In genomic region chr1:226125097-226125630, GRCh38 we compare ENCODE assay signal across 1 cellular context.
TF ChIP-seq lines count a peak whose summit lies in the region.

No MANE protein-coding gene starts in this region.

TF ChIP-seq in K562, 482 proteins besides CTCF, POLR2A, EP300 and RAD21 (continued from another document and continues in another):
- TF ChIP-seq ZBTB5 (IDR thresholded peaks at IDR 0.05) = 0 out of 2 replicates have a peak, but pooled peaks have one; percentile 33
- no peak for TF ChIP-seq ZNF589 (CRISPR knock-in tag; IDR thresholded peaks at IDR 0.05; ENCODE audit: low read depth)
- no peak for TF ChIP-seq CGGBP1 (CRISPR knock-in tag; IDR thresholded peaks at IDR 0.05)
- TF ChIP-seq LEF1 (IDR thresholded peaks at IDR 0.05) = no peak
- TF ChIP-seq ESRRA (IDR thresholded peaks at IDR 0.05; ENCODE audit: borderline replicate concordance, low read depth) = peak; percentile 29; the same call in 1 of the 2 replicates
- TF ChIP-seq VEZF1 (CRISPR knock-in tag; IDR thresholded peaks at IDR 0.05) = no peak
- 0 out of 4 replicates have a peak, but pooled peaks of 1 of the 2 experiments have one; percentile 10 for TF ChIP-seq MAZ (CRISPR knock-in tag; conservative IDR thresholded peaks at IDR 0.05 in 1 of 2, IDR thresholded peaks at IDR 0.05 in 1 of 2)
- TF ChIP-seq BACH1 (tag; IDR thresholded peaks at IDR 0.05) = no peak
- TF ChIP-seq DEAF1 (CRISPR knock-in tag; IDR thresholded peaks at IDR 0.05) = peak; percentile 76
- no peak for TF ChIP-seq BDP1 (IDR thresholded peaks at IDR 0.05; ENCODE audit: insufficient read depth, insufficient read length)
- peak; percentile 17; the same call in 1 of the 2 replicates for TF ChIP-seq SMARCA5 (IDR thresholded peaks at IDR 0.05)
- peak; percentile 65 for TF ChIP-seq CTCFL (IDR thresholded peaks at IDR 0.05; ENCODE audit: borderline replicate concordance, insufficient read depth, low read depth, low read length, poor library complexity, severe bottlenecking)
- TF ChIP-seq EHMT2 (IDR thresholded peaks at IDR 0.05) = no peak
- TF ChIP-seq ZKSCAN8 (CRISPR knock-in tag; IDR thresholded peaks at IDR 0.05) = no peak
- TF ChIP-seq MEF2D (tag; conservative IDR thresholded peaks at IDR 0.05; ENCODE audit: low read depth) = no peak
- peak; percentile 55; the same call in 1 of the 2 replicates for TF ChIP-seq CTBP1 (IDR thresholded peaks at IDR 0.05; ENCODE audit: borderline replicate concordance)
- TF ChIP-seq NFATC3 (IDR thresholded peaks at IDR 0.05) = no peak
- peak; percentile 39 for TF ChIP-seq ARID2 (IDR thresholded peaks at IDR 0.05)
- TF ChIP-seq HDAC1 (IDR thresholded peaks at IDR 0.05) = peak in 1 of 2 experiments; percentile 54; a peak in 1 of 4 replicates
- no peak for TF ChIP-seq E2F1 (CRISPR knock-in tag; IDR thresholded peaks at IDR 0.05)
- TF ChIP-seq ATF3 (IDR thresholded peaks at IDR 0.05) = no peak
- peak; percentile 57; the same call in 1 of the 2 replicates for TF ChIP-seq ATF3 (CRISPR knock-in tag; conservative IDR thresholded peaks at IDR 0.05)
- peak; percentile 83 for TF ChIP-seq XRCC5 (IDR thresholded peaks at IDR 0.05; ENCODE audit: low read depth, low read length)
- 0 out of 2 replicates have a peak, but pooled peaks have one; percentile 28 for TF ChIP-seq HDAC2 (IDR thresholded peaks at IDR 0.05)
- 0 out of 2 replicates have a peak, but pooled peaks have one; percentile 26 for TF ChIP-seq ARID1B (IDR thresholded peaks at IDR 0.05)
- TF ChIP-seq CBFB (CRISPR knock-in tag; IDR thresholded peaks at IDR 0.05) = peak; percentile 84; the same call in 1 of the 2 replicates
- no peak for TF ChIP-seq GMEB1 (CRISPR knock-in tag; IDR thresholded peaks at IDR 0.05)
- 0 out of 2 replicates have a peak, but pooled peaks have one; percentile 41 for TF ChIP-seq SP1 (CRISPR knock-in tag; IDR thresholded peaks at IDR 0.05)
- TF ChIP-seq SETDB1 (IDR thresholded peaks at IDR 0.05; ENCODE audit: low read length) = no peak
- no peak for TF ChIP-seq DDX20 (tag; IDR thresholded peaks at IDR 0.05; ENCODE audit: low read depth)
- TF ChIP-seq HDAC8 (tag; IDR thresholded peaks at IDR 0.05) = no peak
- TF ChIP-seq MTA3 (IDR thresholded peaks at IDR 0.05; ENCODE audit: borderline replicate concordance) = no peak
- TF ChIP-seq ZFP36 (IDR thresholded peaks at IDR 0.05; ENCODE audit: low read depth, low read length, partially characterized antibody) = peak; percentile 18
- peak; percentile 73 for TF ChIP-seq RB1 (IDR thresholded peaks at IDR 0.05; ENCODE audit: low read depth)
- peak; percentile 28; the same call in 1 of the 2 replicates for TF ChIP-seq CREM (IDR thresholded peaks at IDR 0.05; ENCODE audit: low read depth)
- TF ChIP-seq TRIM24 (IDR thresholded peaks at IDR 0.05) = no peak
- TF ChIP-seq JUND (IDR thresholded peaks at IDR 0.05; ENCODE audit: borderline replicate concordance, low read depth, low read length) = peak; percentile 39; the same call in 1 of the 2 replicates
- no peak for TF ChIP-seq JUND (tag; IDR thresholded peaks at IDR 0.05; ENCODE audit: borderline replicate concordance, low read depth, low read length)
- no peak for TF ChIP-seq STAT5A (IDR thresholded peaks at IDR 0.05; ENCODE audit: borderline replicate concordance, low read length)
- TF ChIP-seq KLF13 (tag; IDR thresholded peaks at IDR 0.05; ENCODE audit: borderline replicate concordance, low read depth) = no peak
- TF ChIP-seq TEAD2 (tag; IDR thresholded peaks at IDR 0.05) = no peak
- TF ChIP-seq CBX2 (IDR thresholded peaks at IDR 0.05; ENCODE audit: insufficient read depth, low read length, poor library complexity, severe bottlenecking) = no peak
- no peak; the same call in 1 of the 2 replicates for TF ChIP-seq USF1 (CRISPR knock-in tag; IDR thresholded peaks at IDR 0.05)
- TF ChIP-seq HMGN3 (IDR thresholded peaks at IDR 0.05; ENCODE audit: borderline replicate concordance, extremely low read depth, insufficient read length, low read depth, low read length) = no peak
- no peak for TF ChIP-seq HIVEP1 (CRISPR knock-in tag; IDR thresholded peaks at IDR 0.05)
- TF ChIP-seq NELFE (IDR thresholded peaks at IDR 0.05; ENCODE audit: insufficient read depth, insufficient read length) = no peak
- TF ChIP-seq KDM1A (IDR thresholded peaks at IDR 0.05) = no peak
- peak in 1 of 3 experiments; percentile 31 for TF ChIP-seq YY1 (IDR thresholded peaks at IDR 0.05; ENCODE audit: borderline replicate concordance in 1 of 3, control insufficient read depth in 1 of 3, extremely low read depth in 1 of 3, insufficient read depth in 3 of 3, insufficient read length in 1 of 3, insufficient replicate concordance in 2 of 3, low read depth in 1 of 3, low read length in 2 of 3)
- TF ChIP-seq UBTF (IDR thresholded peaks at IDR 0.05; ENCODE audit: borderline replicate concordance in 1 of 2, low read depth in 2 of 2, low read length in 2 of 2) = 0 out of 4 replicates have a peak, but pooled peaks of 1 of the 2 experiments have one; percentile 29
- TF ChIP-seq SMC3 (conservative IDR thresholded peaks at IDR 0.05; ENCODE audit: insufficient read depth, low read depth, low read length) = peak; percentile 93
- TF ChIP-seq RHOXF2B (CRISPR knock-in tag; conservative IDR thresholded peaks at IDR 0.05) = no peak
- TF ChIP-seq HDGF (IDR thresholded peaks at IDR 0.05) = peak; percentile 69; the same call in 1 of the 2 replicates
- TF ChIP-seq ZNF12 (CRISPR knock-in tag; IDR thresholded peaks at IDR 0.05) = no peak
- TF ChIP-seq CBX5 (IDR thresholded peaks at IDR 0.05; ENCODE audit: borderline replicate concordance, low read depth) = no peak
- TF ChIP-seq MCM5 (IDR thresholded peaks at IDR 0.05; ENCODE audit: low read depth) = no peak
- no peak for TF ChIP-seq KAT7 (CRISPR knock-in tag; IDR thresholded peaks at IDR 0.05; ENCODE audit: borderline replicate concordance)
- no peak for TF ChIP-seq MBD2 (IDR thresholded peaks at IDR 0.05; ENCODE audit: borderline replicate concordance, low read depth)
- TF ChIP-seq TBP (optimal IDR thresholded peaks at IDR 0.05; ENCODE audit: low read depth, low read length) = peak; percentile 18
- peak; percentile 39; the same call in 1 of the 2 replicates for TF ChIP-seq TOE1 (IDR thresholded peaks at IDR 0.05; ENCODE audit: borderline replicate concordance)
- TF ChIP-seq TOE1 (CRISPR knock-in tag; IDR thresholded peaks at IDR 0.05; ENCODE audit: borderline replicate concordance, low read depth) = no peak
